Comparison of ENCODE assay signal across 8 cellular contexts in genomic region chr2:32355976-32356734, GRCh38. TPM values are rescaled to one million over a fixed set of nuclear protein-coding genes. Genes with fewer than 3 reads are reported as not detected.
DNase-seq lines count a peak whose midpoint lies in the region; ATAC-seq and TF ChIP-seq lines count a peak whose summit lies in the region.

No MANE protein-coding gene starts in this region.

- H2AFZ ChIP-seq in parathyroid adenoma = peak overlapping the region; percentile 92

- H3K9me3 ChIP-seq in left ventricle myocardium inferior (replicated peaks) (no peaks in the 10 kb centered on the region), Peyer's patch (no peaks in the 10 kb centered on the region), parathyroid adenoma (ENCODE audit: control insufficient read depth, low read length) (no peaks in the 10 kb centered on the region)

- H3K27ac ChIP-seq in left ventricle myocardium inferior (replicated peaks) = peak overlapping the region; percentile 95
- H3K27ac ChIP-seq in Peyer's patch = peak overlapping the region; percentile 95 to 98 (median 97)
- H3K27ac ChIP-seq in parathyroid adenoma = peak overlapping the region; percentile 85

- DNase-seq in left ventricle myocardium inferior = no peak
- no peak for DNase-seq in left ventricle myocardium superior
- DNase-seq in Peyer's patch = no peak
- DNase-seq in epithelial cell of esophagus (ENCODE audit: low read depth) = peak; percentile 46

- no peak for TF ChIP-seq CTCF in left ventricle myocardium inferior (IDR thresholded peaks at IDR 0.05; ENCODE audit: borderline replicate concordance)
- no peak for TF ChIP-seq CTCF in Peyer's patch (IDR thresholded peaks at IDR 0.05)
- TF ChIP-seq CTCF in epithelial cell of esophagus (IDR thresholded peaks at IDR 0.05; ENCODE audit: insufficient read depth, low read depth, low read length, missing control alignments) = no peak
- no peak for TF ChIP-seq CTCF in parathyroid adenoma (IDR thresholded peaks at IDR 0.05)

- H3K4me3 ChIP-seq in left ventricle myocardium inferior (peak overlapping the region; percentile 85), Peyer's patch (peak overlapping the region; percentile 87 to 99 (median 93)), epithelial cell of esophagus (ENCODE audit: low read length) (peak overlapping the region; percentile 79), parathyroid adenoma (ENCODE audit: low read depth, low read length) (peak overlapping the region; percentile 85)

- intact Hi-C loops in left ventricle myocardium inferior (cut with micrococcal nuclease) = no loop called here
- intact Hi-C loops in left ventricle myocardium superior (cut with micrococcal nuclease) = no loop called here

- peak overlapping the region; percentile 31 for H3K9ac ChIP-seq in parathyroid adenoma

- H3K27me3 ChIP-seq in left ventricle myocardium inferior (ENCODE audit: low read depth) = no peaks in the 10 kb centered on the region
- H3K27me3 ChIP-seq in Peyer's patch = no peaks in the 10 kb centered on the region
- no peaks in the 10 kb centered on the region for H3K27me3 ChIP-seq in parathyroid adenoma (ENCODE audit: control insufficient read depth, insufficient read depth, low read length)

- H3K4me1 ChIP-seq in left ventricle myocardium inferior (peaks cover 43% of the 10 kb centered on the region), Peyer's patch (peaks cover 0 to 29% (median 7%) of the 10 kb centered on the region in 4 donors), parathyroid adenoma (peaks cover 11% of the 10 kb centered on the region)

- H3K79me2 ChIP-seq in parathyroid adenoma = peaks cover 22% of the 10 kb centered on the region

- H3K4me2 ChIP-seq in parathyroid adenoma (ENCODE audit: low read length) = peak overlapping the region; percentile 61

- ATAC-seq in left ventricle myocardium superior (no peak), GM19397 (IDR thresholded peaks at IDR 0.05; ENCODE audit: unreplicated experiment) (no peak), HG03520 (IDR thresholded peaks at IDR 0.05; ENCODE audit: unreplicated experiment) (no peak), HG03457 (IDR thresholded peaks at IDR 0.05; ENCODE audit: unreplicated experiment) (no peak)

- H3K36me3 ChIP-seq in left ventricle myocardium inferior = no peaks in the 10 kb centered on the region
- H3K36me3 ChIP-seq in Peyer's patch = no peaks in the 10 kb centered on the region
- no peaks in the 10 kb centered on the region for H3K36me3 ChIP-seq in parathyroid adenoma (ENCODE audit: control insufficient read depth, insufficient read depth, low read length)

- no peak for TF ChIP-seq POLR2A in Peyer's patch (IDR thresholded peaks at IDR 0.05)

RNA-seq across cellular contexts. Expression of gene BIRC6, which starts 0.7 kb away (rescaled TPM):
- 32.7 TPM for total RNA-seq in left ventricle myocardium inferior
- total RNA-seq in left ventricle myocardium superior = 32.3 TPM
- 100 to 1,000 TPM; 133 to 237 (median 214) TPM for total RNA-seq in Peyer's patch
